Comparison of ENCODE assay signal across 24 cellular contexts in genomic region chr5:3789519-3790193, GRCh38.
DNase-seq lines count a peak whose midpoint lies in the region; ATAC-seq, FAIRE-seq and TF ChIP-seq lines count a peak whose summit lies in the region.
"Had no signal": no experiment of that assay in that cellular context is flagged by ENCODE, and none has a peak within 500 bp of the region (broad histone marks: within the 10 kb centered on the region; RNA-seq: fewer than 3 reads in every experiment).

No MANE protein-coding gene starts in this region.

- CTCF ChIA-PET in WTC11 (lab: Charles Lee) = no interaction called here

- no peaks in the 10 kb centered on the region for H3F3A ChIP-seq in GM23248 (ENCODE audit: insufficient read depth)

- in situ Hi-C loops in GM23248 (cut with MboI) = no loop called here
- in situ Hi-C loops in GM13976 (cut with MboI; ENCODE audit: low sequenced_read_pairs, unreplicated experiment) = no loop called here

- no peak overlapping the region for H3K4me2 ChIP-seq in GM23248 (ENCODE audit: unreplicated experiment)
- H3K4me2 ChIP-seq: PC-9, SK-N-SH had no signal

- no peak overlapping the region for H2AFZ ChIP-seq in GM23248
- H2AFZ ChIP-seq: PC-9 had no signal

- H3K27me3 Mint-ChIP-seq in WTC11 (ENCODE audit: low read depth) = peaks cover 4% of the 10 kb centered on the region
- H3K27me3 Mint-ChIP-seq: CD4-positive, CD25-positive, alpha-beta regulatory T cell had no signal

- no peaks in the 10 kb centered on the region for H3K79me2 ChIP-seq in GM23248 (ENCODE audit: insufficient read depth)

- H3K9me2 ChIP-seq in GM23248 (ENCODE audit: insufficient read depth) = no peaks in the 10 kb centered on the region
- H3K9me2 ChIP-seq: SK-N-SH had no signal

- H3K9ac ChIP-seq in GM23248 = no peak overlapping the region
- H3K9ac ChIP-seq: SK-N-SH had no signal

- ATAC-seq in WTC11 (peak; percentile 59), GM21619 (IDR thresholded peaks at IDR 0.05; ENCODE audit: unreplicated experiment) (no peak)

- H3K9me3 ChIP-seq in iPS DF 6.9 (ENCODE audit: control insufficient read depth, insufficient read depth, low read length) (no peaks in the 10 kb centered on the region), small intestine (ENCODE audit: control insufficient read depth, low read depth) (no peaks in the 10 kb centered on the region), GM23248 (ENCODE audit: low read depth) (no peaks in the 10 kb centered on the region)
- H3K9me3 ChIP-seq: SK-N-SH had no signal

- H3K9me3 Mint-ChIP-seq in WTC11 = peaks cover 10% of the 10 kb centered on the region

- H3K27me3 ChIP-seq in iPS DF 6.9 (ENCODE audit: control insufficient read depth, insufficient read depth, low read length) = no peaks in the 10 kb centered on the region
- no peaks in the 10 kb centered on the region for H3K27me3 ChIP-seq in small intestine (ENCODE audit: control insufficient read depth in 2 of 2, insufficient read depth in 2 of 2, low read length in 2 of 2)
- H3K27me3 ChIP-seq in GM23248 (replicated peaks; ENCODE audit: insufficient read depth) = no peaks in the 10 kb centered on the region

- FAIRE-seq in G401.6 (lab: Jason Lieb, UNC) (peak; percentile 97), small intestine (lab: Jason Lieb, UNC) (peak; percentile 91)
- FAIRE-seq: GM12892, GM18507 had no signal

- POLR2A ChIA-PET in WTC11 (lab: Charles Lee) = no interaction called here

- H3K4me3 ChIP-seq in iPS DF 6.9 (ENCODE audit: low read length) = no peak overlapping the region
- H3K4me3 ChIP-seq in small intestine (ENCODE audit: low read depth in 1 of 2, low read length in 2 of 2) = no peak overlapping the region
- no peak overlapping the region for H3K4me3 ChIP-seq in GM23248
- H3K4me3 ChIP-seq: PC-9 had no signal

- peak overlapping the region; percentile 5; the same call in 1 of the 2 replicates for H3K4me3 Mint-ChIP-seq in WTC11
- H3K4me3 Mint-ChIP-seq: CD4-positive, CD25-positive, alpha-beta regulatory T cell; HFFc6 had no signal

- peaks cover 9% of the 10 kb centered on the region for H3K36me3 Mint-ChIP-seq in WTC11
- H3K36me3 Mint-ChIP-seq: CD4-positive, CD25-positive, alpha-beta regulatory T cell had no signal

- DNase-seq in WTC11 (ENCODE audit: low spot score) (peak; percentile 56), iPS DF 6.9 (ENCODE audit: low read depth, low spot score) (peak; percentile 25), small intestine (no peak), GM23248 (no peak), GM13976 (ENCODE audit: low spot score) (no peak)
- DNase-seq: CD4-positive, CD25-positive, alpha-beta regulatory T cell; DMS79; H7; HFFc6; Karpas-422; MV-4-11; NCI-H1105 treated with DMSO at 0.1 percent for 48 hours; NCI-H1694; NCI-H2081; NCI-H446; NCI-H526; PC-9; SHP77 treated with DMSO at 0.1 percent for 48 hours; SK-N-SH had no signal

- peaks cover 7% of the 10 kb centered on the region; the same call in 1 of the 2 replicates for H3K4me1 ChIP-seq in iPS DF 6.9 (ENCODE audit: control insufficient read depth, insufficient read depth, low read length)
- H3K4me1 ChIP-seq in small intestine (ENCODE audit: control insufficient read depth in 2 of 2, insufficient read depth in 1 of 2, low read depth in 1 of 2, low read length in 1 of 2) = no peaks in the 10 kb centered on the region
- no peaks in the 10 kb centered on the region for H3K4me1 ChIP-seq in GM23248 (ENCODE audit: insufficient read depth)

- H3K36me3 ChIP-seq in iPS DF 6.9 (ENCODE audit: control insufficient read depth, insufficient read depth, low read length) (no peaks in the 10 kb centered on the region; the same call in 1 of the 2 replicates), small intestine (ENCODE audit: control insufficient read depth in 2 of 2, insufficient read depth in 2 of 2, low read length in 2 of 2) (no peaks in the 10 kb centered on the region), GM23248 (ENCODE audit: low read depth) (no peaks in the 10 kb centered on the region)

- TF ChIP-seq CTCF in WTC11 (IDR thresholded peaks at IDR 0.05) = no peak
- TF ChIP-seq CTCF in GM13976 (IDR thresholded peaks at IDR 0.05; ENCODE audit: borderline replicate concordance, control extremely low read depth, extremely low read depth, insufficient read depth, missing control alignments) = no peak

- H3K27ac Mint-ChIP-seq in WTC11 = no peak overlapping the region
- H3K27ac Mint-ChIP-seq: HFFc6 had no signal

- no CpG with 5 or more reads among the region's 14 CpGs for WGBS in iPS DF 6.9 (ENCODE audit: insufficient coverage, insufficient read length)
- 69 to 74% (median 70%) methylated on average over 14 of the region's 14 CpGs for WGBS in small intestine, 3 donors
- 56 to 62% methylated on average over 14 of the region's 14 CpGs for WGBS in GM23248 (ENCODE audit: low coverage in 1 of 2, low lambda C conversion rate in 2 of 2, missing lambda C conversion rate in 2 of 2), 2 experiments

- peaks cover 28% of the 10 kb centered on the region for H3K4me1 Mint-ChIP-seq in WTC11
- H3K4me1 Mint-ChIP-seq: CD4-positive, CD25-positive, alpha-beta regulatory T cell had no signal

- no peaks in the 10 kb centered on the region for H4K20me1 ChIP-seq in GM23248 (ENCODE audit: insufficient read depth)

- H3K27ac ChIP-seq in iPS DF 6.9 (ENCODE audit: low read length) (no peak overlapping the region), small intestine (ENCODE audit: low read depth in 1 of 2, low read length in 1 of 2) (no peak overlapping the region), GM23248 (no peak overlapping the region)
- H3K27ac ChIP-seq: PC-9, RWPE1 had no signal

TF ChIP-seq in WTC11, 78 proteins besides CTCF, POLR2A, EP300 and RAD21:
- no peak for TF ChIP-seq FOXP4 (CRISPR knock-in tag; IDR thresholded peaks at IDR 0.05)
- 0 out of 2 replicates have a peak, but pooled peaks have one; percentile 50 for TF ChIP-seq ZNF532 (CRISPR knock-in tag; IDR thresholded peaks at IDR 0.05; ENCODE audit: borderline replicate concordance)
- TF ChIP-seq RORB (CRISPR knock-in tag; IDR thresholded peaks at IDR 0.05) = no peak
- TF ChIP-seq HMGA2 (CRISPR knock-in tag; IDR thresholded peaks at IDR 0.05) = peak; percentile 93

Comparison
In these comparisons a context has a peak if more than half of its experiments do, and no peak if none do; other contexts are left out.
1. DNase-seq: peak in WTC11 (single experiment) and iPS DF 6.9 (single experiment); none in small intestine (single experiment), GM23248 (single experiment) and GM13976 (single experiment).